ENCODE assay signal across 1 cellular context in the genomic region with DNA sequence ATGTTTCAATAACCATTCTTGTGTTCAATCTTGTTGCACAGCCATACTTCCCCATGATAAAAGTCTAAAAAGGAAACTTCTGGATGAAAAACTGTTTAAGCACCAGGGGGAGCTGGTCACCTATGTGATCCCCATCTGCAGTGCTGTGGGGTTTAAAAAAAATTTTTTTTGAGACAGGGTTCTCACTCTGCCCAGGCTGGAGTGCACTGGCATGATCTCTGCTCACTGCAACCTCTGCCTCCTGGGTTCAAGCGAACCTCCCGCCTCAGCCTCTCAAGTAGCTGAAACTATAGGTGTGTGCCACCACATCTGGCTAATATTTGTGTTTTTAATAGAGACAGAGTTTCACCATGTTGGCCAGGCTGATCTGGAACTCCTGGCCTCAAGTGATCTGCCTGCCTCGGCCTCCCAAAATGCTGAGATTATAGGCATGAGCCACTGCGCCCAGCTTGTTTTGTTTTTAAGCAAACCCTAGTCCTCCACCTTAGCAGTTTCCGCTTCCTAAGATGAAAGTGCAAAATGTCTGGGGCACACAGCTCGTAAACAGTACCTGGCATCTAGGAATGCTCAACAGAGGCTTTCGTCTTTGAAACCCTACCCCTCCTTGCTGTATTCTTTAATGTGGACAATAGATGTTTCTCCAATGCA.
TF ChIP-seq lines count a peak whose summit lies in the region.

No MANE protein-coding gene starts in this region.

TF ChIP-seq in GM12878, 131 proteins besides CTCF, POLR2A, EP300 and RAD21 (continued from another document):
- TF ChIP-seq, protein P1, sequence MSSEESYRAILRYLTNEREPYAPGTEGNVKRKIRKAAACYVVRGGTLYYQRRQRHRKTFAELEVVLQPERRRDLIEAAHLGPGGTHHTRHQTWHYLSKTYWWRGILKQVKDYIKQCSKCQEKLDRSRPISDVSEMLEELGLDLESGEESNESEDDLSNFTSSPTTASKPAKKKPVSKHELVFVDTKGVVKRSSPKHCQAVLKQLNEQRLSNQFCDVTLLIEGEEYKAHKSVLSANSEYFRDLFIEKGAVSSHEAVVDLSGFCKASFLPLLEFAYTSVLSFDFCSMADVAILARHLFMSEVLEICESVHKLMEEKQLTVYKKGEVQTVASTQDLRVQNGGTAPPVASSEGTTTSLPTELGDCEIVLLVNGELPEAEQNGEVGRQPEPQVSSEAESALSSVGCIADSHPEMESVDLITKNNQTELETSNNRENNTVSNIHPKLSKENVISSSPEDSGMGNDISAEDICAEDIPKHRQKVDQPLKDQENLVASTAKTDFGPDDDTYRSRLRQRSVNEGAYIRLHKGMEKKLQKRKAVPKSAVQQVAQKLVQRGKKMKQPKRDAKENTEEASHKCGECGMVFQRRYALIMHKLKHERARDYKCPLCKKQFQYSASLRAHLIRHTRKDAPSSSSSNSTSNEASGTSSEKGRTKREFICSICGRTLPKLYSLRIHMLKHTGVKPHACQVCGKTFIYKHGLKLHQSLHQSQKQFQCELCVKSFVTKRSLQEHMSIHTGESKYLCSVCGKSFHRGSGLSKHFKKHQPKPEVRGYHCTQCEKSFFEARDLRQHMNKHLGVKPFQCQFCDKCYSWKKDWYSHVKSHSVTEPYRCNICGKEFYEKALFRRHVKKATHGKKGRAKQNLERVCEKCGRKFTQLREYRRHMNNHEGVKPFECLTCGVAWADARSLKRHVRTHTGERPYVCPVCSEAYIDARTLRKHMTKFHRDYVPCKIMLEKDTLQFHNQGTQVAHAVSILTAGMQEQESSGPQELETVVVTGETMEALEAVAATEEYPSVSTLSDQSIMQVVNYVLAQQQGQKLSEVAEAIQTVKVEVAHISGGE (CRISPR knock-in tag; IDR thresholded peaks at IDR 0.05), result no peak
- TF ChIP-seq BMI1 (IDR thresholded peaks at IDR 0.05; ENCODE audit: borderline replicate concordance), result no peak
- TF ChIP-seq NFYA (IDR thresholded peaks at IDR 0.05; ENCODE audit: borderline replicate concordance, low read depth, low read length), result no peak
- TF ChIP-seq RAD51 (IDR thresholded peaks at IDR 0.05), result no peak
- no peak for TF ChIP-seq EZH2 (IDR thresholded peaks at IDR 0.05; ENCODE audit: borderline replicate concordance, control insufficient read depth, low read depth, low read length)
- no peak for TF ChIP-seq MTA3 (IDR thresholded peaks at IDR 0.05; ENCODE audit: borderline replicate concordance, low read length)
- 0 out of 2 replicates have a peak, but pooled peaks have one; percentile 40 for TF ChIP-seq FOXM1 (IDR thresholded peaks at IDR 0.05; ENCODE audit: low read depth, low read length)
- no peak for TF ChIP-seq CREM (IDR thresholded peaks at IDR 0.05; ENCODE audit: low read depth)
- TF ChIP-seq, protein P2, sequence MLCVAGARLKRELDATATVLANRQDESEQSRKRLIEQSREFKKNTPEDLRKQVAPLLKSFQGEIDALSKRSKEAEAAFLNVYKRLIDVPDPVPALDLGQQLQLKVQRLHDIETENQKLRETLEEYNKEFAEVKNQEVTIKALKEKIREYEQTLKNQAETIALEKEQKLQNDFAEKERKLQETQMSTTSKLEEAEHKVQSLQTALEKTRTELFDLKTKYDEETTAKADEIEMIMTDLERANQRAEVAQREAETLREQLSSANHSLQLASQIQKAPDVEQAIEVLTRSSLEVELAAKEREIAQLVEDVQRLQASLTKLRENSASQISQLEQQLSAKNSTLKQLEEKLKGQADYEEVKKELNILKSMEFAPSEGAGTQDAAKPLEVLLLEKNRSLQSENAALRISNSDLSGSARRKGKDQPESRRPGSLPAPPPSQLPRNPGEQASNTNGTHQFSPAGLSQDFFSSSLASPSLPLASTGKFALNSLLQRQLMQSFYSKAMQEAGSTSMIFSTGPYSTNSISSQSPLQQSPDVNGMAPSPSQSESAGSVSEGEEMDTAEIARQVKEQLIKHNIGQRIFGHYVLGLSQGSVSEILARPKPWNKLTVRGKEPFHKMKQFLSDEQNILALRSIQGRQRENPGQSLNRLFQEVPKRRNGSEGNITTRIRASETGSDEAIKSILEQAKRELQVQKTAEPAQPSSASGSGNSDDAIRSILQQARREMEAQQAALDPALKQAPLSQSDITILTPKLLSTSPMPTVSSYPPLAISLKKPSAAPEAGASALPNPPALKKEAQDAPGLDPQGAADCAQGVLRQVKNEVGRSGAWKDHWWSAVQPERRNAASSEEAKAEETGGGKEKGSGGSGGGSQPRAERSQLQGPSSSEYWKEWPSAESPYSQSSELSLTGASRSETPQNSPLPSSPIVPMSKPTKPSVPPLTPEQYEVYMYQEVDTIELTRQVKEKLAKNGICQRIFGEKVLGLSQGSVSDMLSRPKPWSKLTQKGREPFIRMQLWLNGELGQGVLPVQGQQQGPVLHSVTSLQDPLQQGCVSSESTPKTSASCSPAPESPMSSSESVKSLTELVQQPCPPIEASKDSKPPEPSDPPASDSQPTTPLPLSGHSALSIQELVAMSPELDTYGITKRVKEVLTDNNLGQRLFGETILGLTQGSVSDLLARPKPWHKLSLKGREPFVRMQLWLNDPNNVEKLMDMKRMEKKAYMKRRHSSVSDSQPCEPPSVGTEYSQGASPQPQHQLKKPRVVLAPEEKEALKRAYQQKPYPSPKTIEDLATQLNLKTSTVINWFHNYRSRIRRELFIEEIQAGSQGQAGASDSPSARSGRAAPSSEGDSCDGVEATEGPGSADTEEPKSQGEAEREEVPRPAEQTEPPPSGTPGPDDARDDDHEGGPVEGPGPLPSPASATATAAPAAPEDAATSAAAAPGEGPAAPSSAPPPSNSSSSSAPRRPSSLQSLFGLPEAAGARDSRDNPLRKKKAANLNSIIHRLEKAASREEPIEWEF (IDR thresholded peaks at IDR 0.05; ENCODE audit: insufficient replicate concordance, low read depth, low read length), result no peak
- no peak for TF ChIP-seq SREBF1 (IDR thresholded peaks at IDR 0.05; ENCODE audit: low read length)
- TF ChIP-seq ZZZ3 (IDR thresholded peaks at IDR 0.05; ENCODE audit: control insufficient read depth, insufficient read length, low read depth), result no peak
- no peak for TF ChIP-seq BRCA1 (IDR thresholded peaks at IDR 0.05; ENCODE audit: low read depth, low read length)
- TF ChIP-seq SMAD1 (IDR thresholded peaks at IDR 0.05; ENCODE audit: low read depth, partially characterized antibody), result no peak
- TF ChIP-seq ZNF384 (IDR thresholded peaks at IDR 0.05; ENCODE audit: borderline replicate concordance, low read depth, low read length), result peak; percentile 91
- TF ChIP-seq YY1 (IDR thresholded peaks at IDR 0.05; ENCODE audit: low read depth, low read length), result 0 out of 2 replicates have a peak, but pooled peaks have one; percentile 43
- no peak for TF ChIP-seq NR2C2 (IDR thresholded peaks at IDR 0.05; ENCODE audit: borderline replicate concordance, control insufficient read depth, insufficient read length, low read depth)
- TF ChIP-seq SMAD5 (IDR thresholded peaks at IDR 0.05; ENCODE audit: low read depth), result no peak
- peak; percentile 33; the same call in 1 of the 2 replicates for TF ChIP-seq SMARCA5 (IDR thresholded peaks at IDR 0.05)
- TF ChIP-seq NRF1 (conservative IDR thresholded peaks at IDR 0.05; ENCODE audit: low read depth, low read length), result no peak
- TF ChIP-seq NR2C1 (IDR thresholded peaks at IDR 0.05), result no peak
- no peak for TF ChIP-seq MYB (IDR thresholded peaks at IDR 0.05; ENCODE audit: borderline replicate concordance, low read depth, low read length)
